Comparison of ENCODE assay signal across 10 cellular contexts in genomic region chr12:27781680-27782079, GRCh38. TPM values are rescaled to one million over a fixed set of nuclear protein-coding genes. Genes with fewer than 3 reads are reported as not detected.
A peak's percentile ranks its signal among the peaks of the same experiment; 100 is the strongest.
DNase-seq lines count a peak whose midpoint lies in the region; ATAC-seq and TF ChIP-seq lines count a peak whose summit lies in the region.
"Had no signal": no experiment of that assay in that cellular context is flagged by ENCODE, and none has a peak within 500 bp of the region (broad histone marks: within the 10 kb centered on the region; RNA-seq: fewer than 3 reads in every experiment).

No MANE protein-coding gene starts in this region.

- no peaks in the 10 kb centered on the region for H3K27me3 ChIP-seq in HUES48 (ENCODE audit: control insufficient read depth, insufficient read depth, low read length)
- no peaks in the 10 kb centered on the region for H3K27me3 ChIP-seq in body of pancreas
- H3K27me3 ChIP-seq in muscle layer of colon (ENCODE audit: control insufficient read depth in 1 of 2, insufficient read depth in 2 of 2, low read length in 2 of 2): no peaks in the 10 kb centered on the region

- intact Hi-C loops in body of pancreas (cut with DNase I): no loop called here

- TF ChIP-seq POLR2A in body of pancreas (IDR thresholded peaks at IDR 0.05): no peak

- H3K4me1 ChIP-seq in HUES48 (ENCODE audit: control insufficient read depth, insufficient read depth, low read length) (peaks cover 26% of the 10 kb centered on the region), body of pancreas (peaks cover 54% of the 10 kb centered on the region), muscle layer of colon (ENCODE audit: insufficient read depth, low read length) (peaks cover 34% of the 10 kb centered on the region)

- no peak overlapping the region for H3K9ac ChIP-seq in HUES48 (ENCODE audit: low read depth, low read length)
- H3K9ac ChIP-seq in muscle layer of colon (ENCODE audit: low read length): no peak overlapping the region

- WGBS in body of pancreas, 2 donors: 53 to 58% methylated on average over 5 of the region's 5 CpGs

- DNase-seq in AG10803 (ENCODE audit: low read depth) (no peak), body of pancreas (no peak), UCSD-AML1 (lab: John Stamatoyannopoulos, UW; ENCODE audit: unreplicated experiment) (no peak)
- DNase-seq: activated effector memory CD4-positive, alpha-beta T cell treated with Interleukin-2 at 50 U/mL for 16 hours; KBM-7 had no signal

- H3K36me3 ChIP-seq in HUES48 (ENCODE audit: control insufficient read depth, insufficient read depth, low read length) (peaks cover 2% of the 10 kb centered on the region), body of pancreas (replicated peaks in 1 of 2; ENCODE audit: insufficient read depth in 1 of 2, low read depth in 2 of 2) (no peaks in the 10 kb centered on the region), muscle layer of colon (ENCODE audit: insufficient read depth, low read length) (no peaks in the 10 kb centered on the region)

- peak overlapping the region; percentile 86 for H3K4me3 ChIP-seq in AG10803 (ENCODE audit: low read length)
- H3K4me3 ChIP-seq in HUES48 (ENCODE audit: low read depth, low read length): peak overlapping the region; percentile 84
- no peak overlapping the region for H3K4me3 ChIP-seq in body of pancreas
- H3K4me3 ChIP-seq in muscle layer of colon (ENCODE audit: low read depth in 1 of 2, low read length in 2 of 2): peak overlapping the region; percentile 72 to 91

- no peak for ATAC-seq in body of pancreas
- no peak for ATAC-seq in GM18519 (IDR thresholded peaks at IDR 0.05; ENCODE audit: low FRiP score, unreplicated experiment)
- no peak for ATAC-seq in HG03571 (IDR thresholded peaks at IDR 0.05; ENCODE audit: unreplicated experiment)
- ATAC-seq in HG03565 (IDR thresholded peaks at IDR 0.05; ENCODE audit: unreplicated experiment): no peak

- H3K9me3 ChIP-seq in HUES48 (ENCODE audit: control insufficient read depth, insufficient read depth, low read length): no peaks in the 10 kb centered on the region
- H3K9me3 ChIP-seq in body of pancreas: no peaks in the 10 kb centered on the region
- H3K9me3 ChIP-seq in muscle layer of colon (ENCODE audit: low read length): no peaks in the 10 kb centered on the region

- peak overlapping the region; percentile 74 for H3K27ac ChIP-seq in HUES48 (ENCODE audit: low read depth, low read length)
- H3K27ac ChIP-seq in body of pancreas: peak overlapping the region in 3 of 4 donors; percentile 28 to 95 (median 95)
- peak overlapping the region; percentile 97 for H3K27ac ChIP-seq in muscle layer of colon (ENCODE audit: low read depth, low read length)

- TF ChIP-seq CTCF in AG10803 (conservative IDR thresholded peaks at IDR 0.05; ENCODE audit: low read length) (no peak), body of pancreas (IDR thresholded peaks at IDR 0.05) (no peak)

RNA-seq across cellular contexts. Expression of gene MANSC4, which starts 1.6 kb away (rescaled TPM):
- total RNA-seq in body of pancreas: not detected

RNA-seq across cellular contexts. Expression of gene KLHL42, which starts 1.6 kb away (rescaled TPM):
- 10 to 100 TPM; 32.7 to 36.6 TPM for total RNA-seq in body of pancreas

Comparison
In these comparisons a context has a peak if more than half of its experiments do, and no peak if none do; other contexts are left out.
1. H3K4me3 ChIP-seq: peak in AG10803 (single experiment), HUES48 (single experiment) and muscle layer of colon (2 of 2); none in body of pancreas (0 of 2).
2. Peak in every context shown above with its lines, with median percentiles within 50 percentile points of each other: H3K27ac ChIP-seq.